In the genomic region with DNA sequence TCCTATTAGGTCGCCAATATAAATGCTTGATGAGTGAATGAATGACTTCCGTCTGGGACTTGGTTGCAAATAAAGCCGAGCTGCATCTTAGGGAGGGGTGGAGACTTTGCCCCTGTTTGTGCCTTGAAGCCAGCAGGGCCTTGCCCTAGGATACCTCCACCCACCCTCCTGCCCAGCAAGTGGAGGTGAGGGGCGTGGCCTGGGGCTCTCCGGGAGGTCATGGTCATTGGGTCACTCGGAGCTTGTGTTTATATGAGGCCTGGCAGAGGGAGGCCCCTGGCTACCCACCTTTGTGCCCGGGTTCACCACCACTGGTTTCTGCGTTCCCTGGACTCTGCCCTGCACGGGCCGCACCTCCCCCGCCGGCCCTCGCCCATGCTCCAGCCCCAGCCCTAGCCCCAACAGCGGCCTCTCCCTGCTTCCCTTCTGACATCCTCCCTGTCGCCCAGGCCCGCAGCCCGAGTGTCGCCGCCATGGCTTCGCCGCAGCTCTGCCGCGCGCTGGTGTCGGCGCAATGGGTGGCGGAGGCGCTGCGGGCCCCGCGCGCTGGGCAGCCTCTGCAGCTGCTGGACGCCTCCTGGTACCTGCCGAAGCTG, we compare ENCODE assay signal across 1 cellular context.
TF ChIP-seq lines count a peak whose summit lies in the region.

No MANE protein-coding gene starts in this region.

TF ChIP-seq in HepG2, 621 proteins besides CTCF, POLR2A, EP300 and RAD21 (continued from another document and continues in another):
- TF ChIP-seq, protein P1, sequence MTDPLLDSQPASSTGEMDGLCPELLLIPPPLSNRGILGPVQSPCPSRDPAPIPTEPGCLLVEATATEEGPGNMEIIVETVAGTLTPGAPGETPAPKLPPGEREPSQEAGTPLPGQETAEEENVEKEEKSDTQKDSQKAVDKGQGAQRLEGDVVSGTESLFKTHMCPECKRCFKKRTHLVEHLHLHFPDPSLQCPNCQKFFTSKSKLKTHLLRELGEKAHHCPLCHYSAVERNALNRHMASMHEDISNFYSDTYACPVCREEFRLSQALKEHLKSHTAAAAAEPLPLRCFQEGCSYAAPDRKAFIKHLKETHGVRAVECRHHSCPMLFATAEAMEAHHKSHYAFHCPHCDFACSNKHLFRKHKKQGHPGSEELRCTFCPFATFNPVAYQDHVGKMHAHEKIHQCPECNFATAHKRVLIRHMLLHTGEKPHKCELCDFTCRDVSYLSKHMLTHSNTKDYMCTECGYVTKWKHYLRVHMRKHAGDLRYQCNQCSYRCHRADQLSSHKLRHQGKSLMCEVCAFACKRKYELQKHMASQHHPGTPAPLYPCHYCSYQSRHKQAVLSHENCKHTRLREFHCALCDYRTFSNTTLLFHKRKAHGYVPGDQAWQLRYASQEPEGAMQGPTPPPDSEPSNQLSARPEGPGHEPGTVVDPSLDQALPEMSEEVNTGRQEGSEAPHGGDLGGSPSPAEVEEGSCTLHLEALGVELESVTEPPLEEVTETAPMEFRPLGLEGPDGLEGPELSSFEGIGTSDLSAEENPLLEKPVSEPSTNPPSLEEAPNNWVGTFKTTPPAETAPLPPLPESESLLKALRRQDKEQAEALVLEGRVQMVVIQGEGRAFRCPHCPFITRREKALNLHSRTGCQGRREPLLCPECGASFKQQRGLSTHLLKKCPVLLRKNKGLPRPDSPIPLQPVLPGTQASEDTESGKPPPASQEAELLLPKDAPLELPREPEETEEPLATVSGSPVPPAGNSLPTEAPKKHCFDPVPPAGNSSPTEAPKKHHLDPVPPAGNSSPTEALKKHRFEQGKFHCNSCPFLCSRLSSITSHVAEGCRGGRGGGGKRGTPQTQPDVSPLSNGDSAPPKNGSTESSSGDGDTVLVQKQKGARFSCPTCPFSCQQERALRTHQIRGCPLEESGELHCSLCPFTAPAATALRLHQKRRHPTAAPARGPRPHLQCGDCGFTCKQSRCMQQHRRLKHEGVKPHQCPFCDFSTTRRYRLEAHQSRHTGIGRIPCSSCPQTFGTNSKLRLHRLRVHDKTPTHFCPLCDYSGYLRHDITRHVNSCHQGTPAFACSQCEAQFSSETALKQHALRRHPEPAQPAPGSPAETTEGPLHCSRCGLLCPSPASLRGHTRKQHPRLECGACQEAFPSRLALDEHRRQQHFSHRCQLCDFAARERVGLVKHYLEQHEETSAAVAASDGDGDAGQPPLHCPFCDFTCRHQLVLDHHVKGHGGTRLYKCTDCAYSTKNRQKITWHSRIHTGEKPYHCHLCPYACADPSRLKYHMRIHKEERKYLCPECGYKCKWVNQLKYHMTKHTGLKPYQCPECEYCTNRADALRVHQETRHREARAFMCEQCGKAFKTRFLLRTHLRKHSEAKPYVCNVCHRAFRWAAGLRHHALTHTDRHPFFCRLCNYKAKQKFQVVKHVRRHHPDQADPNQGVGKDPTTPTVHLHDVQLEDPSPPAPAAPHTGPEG (CRISPR knock-in tag; IDR thresholded peaks at IDR 0.05), result no peak
- TF ChIP-seq KLF11 (CRISPR knock-in tag; IDR thresholded peaks at IDR 0.05), result 0 out of 2 replicates have a peak, but pooled peaks have one; percentile 62
- peak; percentile 71; the same call in 1 of the 2 replicates for TF ChIP-seq GFI1 (CRISPR knock-in tag; IDR thresholded peaks at IDR 0.05; ENCODE audit: borderline replicate concordance)
- TF ChIP-seq, protein P2, sequence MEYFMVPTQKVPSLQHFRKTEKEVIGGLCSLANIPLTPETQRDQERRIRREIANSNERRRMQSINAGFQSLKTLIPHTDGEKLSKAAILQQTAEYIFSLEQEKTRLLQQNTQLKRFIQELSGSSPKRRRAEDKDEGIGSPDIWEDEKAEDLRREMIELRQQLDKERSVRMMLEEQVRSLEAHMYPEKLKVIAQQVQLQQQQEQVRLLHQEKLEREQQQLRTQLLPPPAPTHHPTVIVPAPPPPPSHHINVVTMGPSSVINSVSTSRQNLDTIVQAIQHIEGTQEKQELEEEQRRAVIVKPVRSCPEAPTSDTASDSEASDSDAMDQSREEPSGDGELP (IDR thresholded peaks at IDR 0.05; ENCODE audit: borderline replicate concordance, low read depth), result no peak
- TF ChIP-seq, protein P3, sequence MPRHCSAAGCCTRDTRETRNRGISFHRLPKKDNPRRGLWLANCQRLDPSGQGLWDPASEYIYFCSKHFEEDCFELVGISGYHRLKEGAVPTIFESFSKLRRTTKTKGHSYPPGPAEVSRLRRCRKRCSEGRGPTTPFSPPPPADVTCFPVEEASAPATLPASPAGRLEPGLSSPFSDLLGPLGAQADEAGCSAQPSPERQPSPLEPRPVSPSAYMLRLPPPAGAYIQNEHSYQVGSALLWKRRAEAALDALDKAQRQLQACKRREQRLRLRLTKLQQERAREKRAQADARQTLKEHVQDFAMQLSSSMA (CRISPR knock-in tag; IDR thresholded peaks at IDR 0.05), result no peak
- TF ChIP-seq, protein P4, sequence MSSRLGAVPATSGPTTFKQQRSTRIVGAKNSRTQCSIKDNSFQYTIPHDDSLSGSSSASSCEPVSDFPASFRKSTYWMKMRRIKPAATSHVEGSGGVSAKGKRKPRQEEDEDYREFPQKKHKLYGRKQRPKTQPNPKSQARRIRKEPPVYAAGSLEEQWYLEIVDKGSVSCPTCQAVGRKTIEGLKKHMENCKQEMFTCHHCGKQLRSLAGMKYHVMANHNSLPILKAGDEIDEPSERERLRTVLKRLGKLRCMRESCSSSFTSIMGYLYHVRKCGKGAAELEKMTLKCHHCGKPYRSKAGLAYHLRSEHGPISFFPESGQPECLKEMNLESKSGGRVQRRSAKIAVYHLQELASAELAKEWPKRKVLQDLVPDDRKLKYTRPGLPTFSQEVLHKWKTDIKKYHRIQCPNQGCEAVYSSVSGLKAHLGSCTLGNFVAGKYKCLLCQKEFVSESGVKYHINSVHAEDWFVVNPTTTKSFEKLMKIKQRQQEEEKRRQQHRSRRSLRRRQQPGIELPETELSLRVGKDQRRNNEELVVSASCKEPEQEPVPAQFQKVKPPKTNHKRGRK (CRISPR knock-in tag; IDR thresholded peaks at IDR 0.05), result no peak
- TF ChIP-seq MIXL1 (CRISPR knock-in tag; IDR thresholded peaks at IDR 0.05), result no peak
- no peak for TF ChIP-seq SP2 (CRISPR knock-in tag; IDR thresholded peaks at IDR 0.05)
- no peak for TF ChIP-seq ATM (IDR thresholded peaks at IDR 0.05; ENCODE audit: borderline replicate concordance)
- TF ChIP-seq WIZ (CRISPR knock-in tag; IDR thresholded peaks at IDR 0.05), result no peak; the same call in 1 of the 2 replicates
- TF ChIP-seq, protein P5, sequence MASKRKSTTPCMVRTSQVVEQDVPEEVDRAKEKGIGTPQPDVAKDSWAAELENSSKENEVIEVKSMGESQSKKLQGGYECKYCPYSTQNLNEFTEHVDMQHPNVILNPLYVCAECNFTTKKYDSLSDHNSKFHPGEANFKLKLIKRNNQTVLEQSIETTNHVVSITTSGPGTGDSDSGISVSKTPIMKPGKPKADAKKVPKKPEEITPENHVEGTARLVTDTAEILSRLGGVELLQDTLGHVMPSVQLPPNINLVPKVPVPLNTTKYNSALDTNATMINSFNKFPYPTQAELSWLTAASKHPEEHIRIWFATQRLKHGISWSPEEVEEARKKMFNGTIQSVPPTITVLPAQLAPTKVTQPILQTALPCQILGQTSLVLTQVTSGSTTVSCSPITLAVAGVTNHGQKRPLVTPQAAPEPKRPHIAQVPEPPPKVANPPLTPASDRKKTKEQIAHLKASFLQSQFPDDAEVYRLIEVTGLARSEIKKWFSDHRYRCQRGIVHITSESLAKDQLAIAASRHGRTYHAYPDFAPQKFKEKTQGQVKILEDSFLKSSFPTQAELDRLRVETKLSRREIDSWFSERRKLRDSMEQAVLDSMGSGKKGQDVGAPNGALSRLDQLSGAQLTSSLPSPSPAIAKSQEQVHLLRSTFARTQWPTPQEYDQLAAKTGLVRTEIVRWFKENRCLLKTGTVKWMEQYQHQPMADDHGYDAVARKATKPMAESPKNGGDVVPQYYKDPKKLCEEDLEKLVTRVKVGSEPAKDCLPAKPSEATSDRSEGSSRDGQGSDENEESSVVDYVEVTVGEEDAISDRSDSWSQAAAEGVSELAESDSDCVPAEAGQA (IDR thresholded peaks at IDR 0.05; ENCODE audit: low read depth), result peak; percentile 67
- TF ChIP-seq, protein P5 (CRISPR knock-in tag; IDR thresholded peaks at IDR 0.05; ENCODE audit: borderline replicate concordance), result no peak
- TF ChIP-seq ZFYVE20 (CRISPR knock-in tag; IDR thresholded peaks at IDR 0.05; ENCODE audit: borderline replicate concordance, low read depth), result no peak
- TF ChIP-seq ARNT2 (CRISPR knock-in tag; IDR thresholded peaks at IDR 0.05; ENCODE audit: low read depth), result no peak
- TF ChIP-seq GZF1 (CRISPR knock-in tag; IDR thresholded peaks at IDR 0.05), result no peak
- no peak for TF ChIP-seq ZNF33A (CRISPR knock-in tag; IDR thresholded peaks at IDR 0.05; ENCODE audit: borderline replicate concordance)
- TF ChIP-seq FOXA1 (IDR thresholded peaks at IDR 0.05), result no peak
- peak; percentile 19; the same call in 1 of the 2 replicates for TF ChIP-seq FOXA1 (CRISPR knock-in tag; IDR thresholded peaks at IDR 0.05)
- peak; percentile 67 for TF ChIP-seq ZMYM3 (CRISPR knock-in tag; IDR thresholded peaks at IDR 0.05)
- TF ChIP-seq ZNF251 (CRISPR knock-in tag; IDR thresholded peaks at IDR 0.05), result no peak
- peak; percentile 70; the same call in 1 of the 2 replicates for TF ChIP-seq BCL6 (CRISPR knock-in tag; IDR thresholded peaks at IDR 0.05)
- peak; percentile 99 for TF ChIP-seq ZBTB38 (CRISPR knock-in tag; IDR thresholded peaks at IDR 0.05)
- TF ChIP-seq SMAD9 (CRISPR knock-in tag; IDR thresholded peaks at IDR 0.05), result no peak
- TF ChIP-seq, protein P6, sequence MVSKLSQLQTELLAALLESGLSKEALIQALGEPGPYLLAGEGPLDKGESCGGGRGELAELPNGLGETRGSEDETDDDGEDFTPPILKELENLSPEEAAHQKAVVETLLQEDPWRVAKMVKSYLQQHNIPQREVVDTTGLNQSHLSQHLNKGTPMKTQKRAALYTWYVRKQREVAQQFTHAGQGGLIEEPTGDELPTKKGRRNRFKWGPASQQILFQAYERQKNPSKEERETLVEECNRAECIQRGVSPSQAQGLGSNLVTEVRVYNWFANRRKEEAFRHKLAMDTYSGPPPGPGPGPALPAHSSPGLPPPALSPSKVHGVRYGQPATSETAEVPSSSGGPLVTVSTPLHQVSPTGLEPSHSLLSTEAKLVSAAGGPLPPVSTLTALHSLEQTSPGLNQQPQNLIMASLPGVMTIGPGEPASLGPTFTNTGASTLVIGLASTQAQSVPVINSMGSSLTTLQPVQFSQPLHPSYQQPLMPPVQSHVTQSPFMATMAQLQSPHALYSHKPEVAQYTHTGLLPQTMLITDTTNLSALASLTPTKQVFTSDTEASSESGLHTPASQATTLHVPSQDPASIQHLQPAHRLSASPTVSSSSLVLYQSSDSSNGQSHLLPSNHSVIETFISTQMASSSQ (IDR thresholded peaks at IDR 0.05; ENCODE audit: low read depth), result peak; percentile 27; the same call in 1 of the 2 replicates
- TF ChIP-seq, protein P6 (CRISPR knock-in tag; IDR thresholded peaks at IDR 0.05; ENCODE audit: borderline replicate concordance), result 0 out of 2 replicates have a peak, but pooled peaks have one; percentile 39
- TF ChIP-seq, protein P7, sequence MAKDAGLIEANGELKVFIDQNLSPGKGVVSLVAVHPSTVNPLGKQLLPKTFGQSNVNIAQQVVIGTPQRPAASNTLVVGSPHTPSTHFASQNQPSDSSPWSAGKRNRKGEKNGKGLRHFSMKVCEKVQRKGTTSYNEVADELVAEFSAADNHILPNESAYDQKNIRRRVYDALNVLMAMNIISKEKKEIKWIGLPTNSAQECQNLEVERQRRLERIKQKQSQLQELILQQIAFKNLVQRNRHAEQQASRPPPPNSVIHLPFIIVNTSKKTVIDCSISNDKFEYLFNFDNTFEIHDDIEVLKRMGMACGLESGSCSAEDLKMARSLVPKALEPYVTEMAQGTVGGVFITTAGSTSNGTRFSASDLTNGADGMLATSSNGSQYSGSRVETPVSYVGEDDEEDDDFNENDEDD (CRISPR knock-in tag; IDR thresholded peaks at IDR 0.05; ENCODE audit: borderline replicate concordance), result no peak
- TF ChIP-seq XBP1 (CRISPR knock-in tag; IDR thresholded peaks at IDR 0.05), result no peak
- no peak for TF ChIP-seq ZNF605 (CRISPR knock-in tag; IDR thresholded peaks at IDR 0.05)
- TF ChIP-seq NCOR1 (IDR thresholded peaks at IDR 0.05; ENCODE audit: borderline replicate concordance, low read length), result peak; percentile 91
- TF ChIP-seq SP4 (CRISPR knock-in tag; IDR thresholded peaks at IDR 0.05), result no peak
- peak; percentile 70 for TF ChIP-seq BHLHE40 (IDR thresholded peaks at IDR 0.05; ENCODE audit: low read length)
- TF ChIP-seq, protein P8, sequence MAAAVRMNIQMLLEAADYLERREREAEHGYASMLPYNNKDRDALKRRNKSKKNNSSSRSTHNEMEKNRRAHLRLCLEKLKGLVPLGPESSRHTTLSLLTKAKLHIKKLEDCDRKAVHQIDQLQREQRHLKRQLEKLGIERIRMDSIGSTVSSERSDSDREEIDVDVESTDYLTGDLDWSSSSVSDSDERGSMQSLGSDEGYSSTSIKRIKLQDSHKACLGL (CRISPR knock-in tag; IDR thresholded peaks at IDR 0.05), result no peak
- no peak for TF ChIP-seq ZFP36L1 (CRISPR knock-in tag; IDR thresholded peaks at IDR 0.05)
- no peak for TF ChIP-seq ZNF768 (CRISPR knock-in tag; IDR thresholded peaks at IDR 0.05)
- no peak for TF ChIP-seq ZNF569 (CRISPR knock-in tag; IDR thresholded peaks at IDR 0.05; ENCODE audit: borderline replicate concordance)
- no peak for TF ChIP-seq ZNF101 (CRISPR knock-in tag; IDR thresholded peaks at IDR 0.05; ENCODE audit: borderline replicate concordance, low read depth)
- peak; percentile 77; the same call in 1 of the 2 replicates for TF ChIP-seq ZNF317 (CRISPR knock-in tag; IDR thresholded peaks at IDR 0.05)
- no peak for TF ChIP-seq ZNF274 (CRISPR knock-in tag; IDR thresholded peaks at IDR 0.05)
- no peak for TF ChIP-seq ZNF20 (CRISPR knock-in tag; IDR thresholded peaks at IDR 0.05)
